16 cellular contexts compared by ENCODE assay signal in the genomic region with DNA sequence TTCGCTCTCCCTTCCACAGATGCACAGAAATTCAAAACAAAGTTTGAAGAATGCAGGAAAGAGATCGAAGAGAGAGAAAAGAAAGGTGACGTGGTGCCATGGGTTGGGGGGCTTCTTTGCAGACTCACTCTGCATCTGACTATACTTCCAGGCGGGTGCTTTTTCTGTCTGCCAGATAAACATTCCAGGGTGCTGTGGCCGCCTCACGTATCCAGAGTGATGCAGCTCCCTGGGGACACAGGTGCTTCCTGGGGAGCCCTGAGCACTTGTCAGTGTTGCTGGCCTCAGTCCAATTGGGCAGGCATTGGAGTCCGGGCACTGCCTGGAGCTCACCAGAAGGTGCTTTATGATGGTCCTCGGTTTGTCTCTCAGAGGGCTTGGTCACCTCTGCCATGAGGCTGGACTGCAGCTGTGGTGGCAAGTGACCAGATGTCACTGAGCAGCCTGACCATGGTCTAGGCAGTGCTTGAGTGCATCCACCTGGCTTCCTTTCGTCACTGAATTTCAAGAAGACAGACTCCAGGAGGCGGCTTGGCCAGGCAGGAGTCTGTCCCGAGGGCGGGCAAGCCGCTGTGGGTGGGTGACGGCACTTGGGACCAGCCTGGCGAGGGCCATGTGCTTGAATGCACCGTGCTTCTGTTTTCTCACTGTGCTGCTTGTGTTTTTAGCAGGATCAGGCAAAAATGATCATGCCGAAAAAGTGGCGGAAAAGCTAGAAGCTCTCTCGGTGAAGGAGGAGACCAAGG. TPM values are rescaled to one million over a fixed set of nuclear protein-coding genes. Genes with fewer than 3 reads are reported as not detected.
A peak's percentile ranks its signal among the peaks of the same experiment; 100 is the strongest.
DNase-seq lines count a peak whose midpoint lies in the region; ATAC-seq and TF ChIP-seq lines count a peak whose summit lies in the region.
"Had no signal": no experiment of that assay in that cellular context is flagged by ENCODE, and none has a peak within 500 bp of the region (broad histone marks: within the 10 kb centered on the region; RNA-seq: fewer than 3 reads in every experiment).

No MANE protein-coding gene starts in this region.

- H3K36me3 ChIP-seq in PC-3 (ENCODE audit: low read depth, low read length), result peaks cover 4% of the 10 kb centered on the region; the same call in 1 of the 2 replicates

- H4K20me1 ChIP-seq in PC-3 (ENCODE audit: low read length), result no peaks in the 10 kb centered on the region

- no peak for ATAC-seq in stimulated activated naive CD8-positive, alpha-beta T cell treated with anti-CD3 and anti-CD28 coated beads, Interleukin-15, Interleukin-2, amounts not matched to agents 100 U/mL and 50 U/mL, for 24 hours
- ATAC-seq in PC-3, result no peak
- ATAC-seq in GM18517 (IDR thresholded peaks at IDR 0.05; ENCODE audit: unreplicated experiment), result no peak
- no peak for ATAC-seq in HG03469 (IDR thresholded peaks at IDR 0.05; ENCODE audit: unreplicated experiment)
- ATAC-seq: CD8-positive, alpha-beta T cell had no signal

- intact Hi-C loops in PC-3 (cut with micrococcal nuclease), result no loop called here

- no peak for DNase-seq in stimulated activated naive CD8-positive, alpha-beta T cell treated with anti-CD3 and anti-CD28 coated beads, Interleukin-15, Interleukin-2, amounts not matched to agents 100 U/mL and 50 U/mL, for 24 hours
- DNase-seq in PC-3 (no peak), dermis blood vessel endothelial cell (peak; percentile 24), type B pancreatic cell (ENCODE audit: extremely low spot score, unreplicated experiment) (no peak)
- DNase-seq: ACHN; CD8-positive, alpha-beta T cell; HCEC 1CT; KBM-7; NCI-H1092 treated with DMSO at 0.1 percent for 48 hours; NCI-H1694; NCI-H82; SW 1271 had no signal

- H3K9me3 ChIP-seq in PC-3 (ENCODE audit: low read length), result no peaks in the 10 kb centered on the region

- peak overlapping the region; percentile 17 for H3K27ac Mint-ChIP-seq in stimulated activated naive CD8-positive, alpha-beta T cell treated with anti-CD3 and anti-CD28 coated beads, Interleukin-15, Interleukin-2, amounts not matched to agents 100 ng/mL and 50 ng/mL, for 24 hours
- no peak overlapping the region for H3K27ac Mint-ChIP-seq in type B pancreatic cell

- H2AFZ ChIP-seq in PC-3 (ENCODE audit: low read length), result no peak overlapping the region

- peaks cover 18% of the 10 kb centered on the region for H3K79me2 ChIP-seq in PC-3 (ENCODE audit: low read length)

- no peak overlapping the region for H3K27ac ChIP-seq in PC-3 (ENCODE audit: low read length)

- CTCF ChIA-PET in PC-3 (lab: Charles Lee), result no interaction called here

- no peaks in the 10 kb centered on the region for H3K9me3 Mint-ChIP-seq in stimulated activated naive CD8-positive, alpha-beta T cell treated with anti-CD3 and anti-CD28 coated beads, Interleukin-15, Interleukin-2, amounts not matched to agents 100 ng/mL and 50 ng/mL, for 24 hours
- no peaks in the 10 kb centered on the region for H3K9me3 Mint-ChIP-seq in type B pancreatic cell
- H3K9me3 Mint-ChIP-seq: CD8-positive, alpha-beta T cell had no signal

- H3K9me2 ChIP-seq in PC-3 (replicated peaks; ENCODE audit: low read length), result no peaks in the 10 kb centered on the region

- H3K9ac ChIP-seq in PC-3 (ENCODE audit: low read length), result no peak overlapping the region

- H3K4me1 ChIP-seq in PC-3 (ENCODE audit: insufficient read depth, low read length), result no peaks in the 10 kb centered on the region

- no peaks in the 10 kb centered on the region for H3K27me3 ChIP-seq in PC-3 (ENCODE audit: low read length)

- H3K4me1 Mint-ChIP-seq in stimulated activated naive CD8-positive, alpha-beta T cell treated with anti-CD3 and anti-CD28 coated beads, Interleukin-15, Interleukin-2, amounts not matched to agents 100 ng/mL and 50 ng/mL, for 24 hours (ENCODE audit: low read depth), result peaks cover 31% of the 10 kb centered on the region
- no peaks in the 10 kb centered on the region for H3K4me1 Mint-ChIP-seq in type B pancreatic cell (ENCODE audit: unreplicated experiment)

- H3F3A ChIP-seq in PC-3 (ENCODE audit: low read length, unreplicated experiment), result no peaks in the 10 kb centered on the region

- no peaks in the 10 kb centered on the region for H3K27me3 Mint-ChIP-seq in stimulated activated naive CD8-positive, alpha-beta T cell treated with anti-CD3 and anti-CD28 coated beads, Interleukin-15, Interleukin-2, amounts not matched to agents 100 ng/mL and 50 ng/mL, for 24 hours
- H3K27me3 Mint-ChIP-seq in type B pancreatic cell, result no peaks in the 10 kb centered on the region

- TF ChIP-seq CTCF in PC-3 (conservative IDR thresholded peaks at IDR 0.05; ENCODE audit: low read depth, low read length), result no peak
- TF ChIP-seq CTCF in type B pancreatic cell (conservative IDR thresholded peaks at IDR 0.05), result no peak

- no peak overlapping the region for H3K4me2 ChIP-seq in PC-3 (ENCODE audit: low read length)

- H3K36me3 Mint-ChIP-seq in stimulated activated naive CD8-positive, alpha-beta T cell treated with anti-CD3 and anti-CD28 coated beads, Interleukin-15, Interleukin-2, amounts not matched to agents 100 ng/mL and 50 ng/mL, for 24 hours (ENCODE audit: low read depth), result peaks cover 37% of the 10 kb centered on the region
- H3K36me3 Mint-ChIP-seq in type B pancreatic cell, result no peaks in the 10 kb centered on the region

- no peak overlapping the region for H3K4me3 Mint-ChIP-seq in stimulated activated naive CD8-positive, alpha-beta T cell treated with anti-CD3 and anti-CD28 coated beads, Interleukin-15, Interleukin-2, amounts not matched to agents 100 ng/mL and 50 ng/mL, for 24 hours
- H3K4me3 Mint-ChIP-seq in type B pancreatic cell, result no peak overlapping the region
- H3K4me3 Mint-ChIP-seq: CD8-positive, alpha-beta T cell had no signal

- TSS peak; percentile 19 for BruUV-seq in PC-3 (replicated peaks; lab: Mats Ljungman, UMichigan)

- POLR2A ChIA-PET in PC-3 (lab: Charles Lee; ENCODE audit: unreplicated experiment), result no interaction called here

- no peak overlapping the region for H3K4me3 ChIP-seq in PC-3 (ENCODE audit: low read length)

RNA-seq across cellular contexts. Expression of gene ZDHHC8, which starts 5.1 kb away (rescaled TPM):
- total RNA-seq in PC-3 (2014; rRNA removed), result 24.6 and 26.8 TPM in 2 replicates
- total RNA-seq in dermis blood vessel endothelial cell, result 9.0 and 20.4 TPM in 2 replicates
- 55.2 and 73.6 TPM in 2 replicates for total RNA-seq in type B pancreatic cell (ENCODE audit: low replicate concordance)

RNA-seq across cellular contexts. Expression of gene TRMT2A, which starts 9.4 kb away (rescaled TPM):
- 58.9 and 62.1 TPM in 2 replicates for total RNA-seq in PC-3 (2014; rRNA removed)
- total RNA-seq in dermis blood vessel endothelial cell, result 39.9 and 48.8 TPM in 2 replicates
- 57.7 and 64.8 TPM in 2 replicates for total RNA-seq in type B pancreatic cell (ENCODE audit: low replicate concordance)

RNA-seq across cellular contexts. Expression of gene RANBP1, which starts 10.6 kb away (rescaled TPM):
- 356 and 411 TPM in 2 replicates for total RNA-seq in PC-3 (2014; rRNA removed)
- total RNA-seq in dermis blood vessel endothelial cell, result 239 and 338 TPM in 2 replicates
- total RNA-seq in type B pancreatic cell (ENCODE audit: low replicate concordance), result 129 and 235 TPM in 2 replicates

RNA-seq across cellular contexts. Expression of gene CCDC188, which starts 24.4 kb away (rescaled TPM):
- total RNA-seq in PC-3 (2014; rRNA removed) (not detected in 2 replicates), dermis blood vessel endothelial cell (9.4 and 11.1 TPM in 2 replicates), type B pancreatic cell (ENCODE audit: low replicate concordance) (2.6 and 4.3 TPM in 2 replicates)
- total RNA-seq: CD8-positive, alpha-beta T cell; NCI-H460 had no signal

RNA-seq across cellular contexts. Expression of gene DGCR8, which starts 46.4 kb away (rescaled TPM):
- total RNA-seq in PC-3 (2014; rRNA removed) (41.7 and 43.6 TPM in 2 replicates), dermis blood vessel endothelial cell (30.2 and 30.3 TPM in 2 replicates), type B pancreatic cell (ENCODE audit: low replicate concordance) (39.0 and 61.3 TPM in 2 replicates)
